26 cellular contexts compared by ENCODE assay signal in the genomic region with DNA sequence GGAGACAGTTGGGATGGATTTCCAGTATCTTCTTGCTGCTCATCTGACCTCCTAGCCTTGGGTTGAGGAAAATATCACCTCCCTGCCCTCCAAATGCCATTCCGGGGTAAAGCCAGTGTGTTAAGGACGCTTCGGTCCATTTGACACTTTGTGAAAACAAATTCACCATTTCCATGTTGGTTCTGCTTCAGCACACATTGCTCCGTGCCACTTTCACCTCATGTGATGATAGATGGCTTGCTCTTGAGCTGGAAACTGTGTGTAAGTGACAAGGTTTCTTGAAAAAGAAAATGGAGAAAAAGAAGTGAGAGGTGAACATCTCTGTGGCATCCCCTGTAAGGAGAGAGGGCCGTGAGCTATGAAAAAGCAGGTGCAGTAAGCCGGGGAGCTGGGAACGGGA.
"Had no signal": no experiment of that assay in that cellular context is flagged by ENCODE, and none has a peak within 500 bp of the region (broad histone marks: within the 10 kb centered on the region; RNA-seq: fewer than 3 reads in every experiment).

No MANE protein-coding gene starts in this region.

- DNase-seq: head of caudate nucleus; hypothalamus; immature natural killer cell; islet precursor cell; left lung; midbrain; naive thymus-derived CD8-positive, alpha-beta T cell; nucleus accumbens; pancreas; psoas muscle; right lobe of liver; stimulated activated CD4-positive, alpha-beta T cell treated with anti-CD3 and anti-CD28 coated beads, Interleukin-1b, Interleukin-23, amount 100 ng/mL, for 48 hours; stimulated activated CD4-positive, alpha-beta T cell treated with anti-CD3 and anti-CD28 coated beads, Interleukin-2, amount 100 ng/mL, for 48 hours; stimulated activated CD4-positive, alpha-beta T cell treated with anti-CD3 and anti-CD28 coated beads, Interleukin-4, amount 100 ng/mL, for 4 hours; stimulated activated CD8-positive, alpha-beta memory T cell treated with anti-CD3 and anti-CD28 coated beads, Interleukin-4, amount 100 ng/mL, for 48 hours; stimulated activated naive CD4-positive, alpha-beta T cell treated with Interleukin-2 at 50 U/mL for 16 hours; stimulated activated naive CD8-positive, alpha-beta T cell treated with anti-CD3 and anti-CD28 coated beads, Interleukin-15, amount 100 ng/mL, for 72 hours; substantia nigra; transverse colon; upper lobe of left lung had no signal

- H3K27ac Mint-ChIP-seq: immature natural killer cell; naive thymus-derived CD8-positive, alpha-beta T cell; stimulated activated memory B cell treated with anti-CD40 and anti-IgM and Interleukin-4, amounts not matched to agents 10 μg/mL and 1 μg/mL and 100 μg/mL, for 72 hours had no signal

- H3K4me2 ChIP-seq: smooth muscle cell had no signal

- H3K36me3 ChIP-seq: left lung, pancreas, right atrium auricular region, right lobe of liver, transverse colon, upper lobe of left lung, vagina had no signal

- FAIRE-seq: pancreas had no signal

- ATAC-seq: left lung; naive thymus-derived CD8-positive, alpha-beta T cell; psoas muscle; right lobe of liver; stimulated activated memory B cell treated with anti-CD40 and anti-IgM and Interleukin-4, amounts not matched to agents 10 μg/mL and 1 μg/mL and 100 μg/mL, for 72 hours; stimulated activated naive CD8-positive, alpha-beta T cell treated with anti-CD3 and anti-CD28 coated beads, Interleukin-15, amount 100 ng/mL, for 72 hours had no signal

- H3K36me3 Mint-ChIP-seq: immature natural killer cell; naive thymus-derived CD8-positive, alpha-beta T cell; stimulated activated memory B cell treated with anti-CD40 and anti-IgM and Interleukin-4, amounts not matched to agents 10 μg/mL and 1 μg/mL and 100 μg/mL, for 72 hours had no signal

- H3K27me3 ChIP-seq: left lung, pancreas, right atrium auricular region, right lobe of liver, transverse colon, upper lobe of left lung, vagina had no signal

- H3K4me1 ChIP-seq: left lung, pancreas, psoas muscle, right atrium auricular region, right lobe of liver, transverse colon, upper lobe of left lung, vagina had no signal

- H3K27ac ChIP-seq: left lung, pancreas, psoas muscle, right lobe of liver, transverse colon, upper lobe of left lung, vagina had no signal

- H3K4me1 Mint-ChIP-seq: immature natural killer cell; naive thymus-derived CD8-positive, alpha-beta T cell; neural crest cell; stimulated activated memory B cell treated with anti-CD40 and anti-IgM and Interleukin-4, amounts not matched to agents 10 μg/mL and 1 μg/mL and 100 μg/mL, for 72 hours; stimulated activated naive CD8-positive, alpha-beta T cell treated with anti-CD3 and anti-CD28 coated beads, Interleukin-15, amount 100 ng/mL, for 72 hours had no signal

- H3K4me3 Mint-ChIP-seq: immature natural killer cell; naive thymus-derived CD8-positive, alpha-beta T cell; neural crest cell; stimulated activated memory B cell treated with anti-CD40 and anti-IgM and Interleukin-4, amounts not matched to agents 10 μg/mL and 1 μg/mL and 100 μg/mL, for 72 hours; stimulated activated naive CD8-positive, alpha-beta T cell treated with anti-CD3 and anti-CD28 coated beads, Interleukin-15, amount 100 ng/mL, for 72 hours had no signal

- H3K9me3 Mint-ChIP-seq: naive thymus-derived CD8-positive, alpha-beta T cell; neural crest cell; stimulated activated memory B cell treated with anti-CD40 and anti-IgM and Interleukin-4, amounts not matched to agents 10 μg/mL and 1 μg/mL and 100 μg/mL, for 72 hours; stimulated activated naive CD8-positive, alpha-beta T cell treated with anti-CD3 and anti-CD28 coated beads, Interleukin-15, amount 100 ng/mL, for 72 hours had no signal

- H3K4me3 ChIP-seq: left lung, lung, pancreas, psoas muscle, right atrium auricular region, right lobe of liver, smooth muscle cell, transverse colon, upper lobe of left lung, vagina had no signal

- H3K9me3 ChIP-seq: left lung, pancreas, psoas muscle, right atrium auricular region, right lobe of liver, transverse colon, upper lobe of left lung, vagina had no signal
